ENCODE assay signal across 11 cellular contexts in genomic region chr1:184866582-184866981, GRCh38.
A peak's percentile ranks its signal among the peaks of the same experiment; 100 is the strongest.
DNase-seq lines count a peak whose midpoint lies in the region; ATAC-seq and TF ChIP-seq lines count a peak whose summit lies in the region.
"Had no signal": no experiment of that assay in that cellular context is flagged by ENCODE, and none has a peak within 500 bp of the region (broad histone marks: within the 10 kb centered on the region; RNA-seq: fewer than 3 reads in every experiment).

No MANE protein-coding gene starts in this region.

- H3K36me3 ChIP-seq in esophagus squamous epithelium (no peaks in the 10 kb centered on the region), colonic mucosa (no peaks in the 10 kb centered on the region)
- H3K36me3 ChIP-seq: brain microvascular endothelial cell had no signal

- peaks cover 0 to 30% (median 16%) of the 10 kb centered on the region in 3 donors for H3K4me1 ChIP-seq in esophagus squamous epithelium
- no peaks in the 10 kb centered on the region for H3K4me1 ChIP-seq in colonic mucosa

- DNase-seq in esophagus squamous epithelium (lab: John Stamatoyannopoulos, UW) (no peak), colonic mucosa (no peak), NCI-H2107 treated with DMSO at 0.1 percent for 48 hours (lab: John Stamatoyannopoulos, UW; ENCODE audit: unreplicated experiment) (no peak), HuH-7.5 (ENCODE audit: low spot score) (no peak), occipital lobe (lab: John Stamatoyannopoulos, UW) (no peak)
- DNase-seq: DMS79 treated with DMSO at 0.1 percent for 48 hours, NCI-H1417 had no signal

- H3K9me3 ChIP-seq in esophagus squamous epithelium, result no peaks in the 10 kb centered on the region
- no peaks in the 10 kb centered on the region for H3K9me3 ChIP-seq in colonic mucosa

- no peak overlapping the region for H3K9ac ChIP-seq in colonic mucosa (ENCODE audit: low read depth in 2 of 2, low read length in 2 of 2)

- no peak for TF ChIP-seq CTCF in esophagus squamous epithelium (IDR thresholded peaks at IDR 0.05)
- no peak for TF ChIP-seq CTCF in colonic mucosa (IDR thresholded peaks at IDR 0.05)

- TF ChIP-seq POLR2A in esophagus squamous epithelium (IDR thresholded peaks at IDR 0.05), result no peak

- H3K4me3 ChIP-seq in esophagus squamous epithelium (no peak overlapping the region), colonic mucosa (no peak overlapping the region)

- no peaks in the 10 kb centered on the region for H3K27me3 ChIP-seq in esophagus squamous epithelium
- no peaks in the 10 kb centered on the region for H3K27me3 ChIP-seq in colonic mucosa
- H3K27me3 ChIP-seq: brain microvascular endothelial cell had no signal

- H3K27ac ChIP-seq in esophagus squamous epithelium (peak overlapping the region; percentile 13 to 83 (median 72)), colonic mucosa (no peak overlapping the region)

- intact Hi-C loops in esophagus squamous epithelium (cut with DNase I), result no loop called here
- intact Hi-C loops in colonic mucosa (cut with DNase I), result no loop called here

- ATAC-seq in GM18499 (IDR thresholded peaks at IDR 0.05; ENCODE audit: insufficient read depth, unreplicated experiment) (peak; percentile 18), GM21529 (IDR thresholded peaks at IDR 0.05; ENCODE audit: unreplicated experiment) (peak; percentile 25), HG03520 (IDR thresholded peaks at IDR 0.05; ENCODE audit: unreplicated experiment) (peak; percentile 16)
